ENCODE assay signal across 1 cellular context in genomic region chr3:152298393-152299242, GRCh38.
TF ChIP-seq lines count a peak whose summit lies in the region.

No MANE protein-coding gene starts in this region.

TF ChIP-seq in HepG2, 621 proteins besides CTCF, POLR2A, EP300 and RAD21 (continued from another document and continues in another):
- TF ChIP-seq ZBTB40 (IDR thresholded peaks at IDR 0.05) (no peak), ZBTB40 (CRISPR knock-in tag; IDR thresholded peaks at IDR 0.05) (no peak; the same call in 1 of the 2 replicates), MTA1 (CRISPR knock-in tag; IDR thresholded peaks at IDR 0.05; ENCODE audit: borderline replicate concordance) (no peak), ISL2 (CRISPR knock-in tag; IDR thresholded peaks at IDR 0.05) (peak; percentile 51; the same call in 1 of the 2 replicates), PPARG (CRISPR knock-in tag; conservative IDR thresholded peaks at IDR 0.05) (no peak), ZNF17 (CRISPR knock-in tag; IDR thresholded peaks at IDR 0.05) (no peak), ZNF326 (CRISPR knock-in tag; IDR thresholded peaks at IDR 0.05; ENCODE audit: borderline replicate concordance) (no peak), ZBTB37 (CRISPR knock-in tag; IDR thresholded peaks at IDR 0.05) (no peak), ZNF383 (CRISPR knock-in tag; IDR thresholded peaks at IDR 0.05; ENCODE audit: borderline replicate concordance) (no peak), HHEX (CRISPR knock-in tag; IDR thresholded peaks at IDR 0.05) (no peak), NCOA5 (CRISPR knock-in tag; IDR thresholded peaks at IDR 0.05) (no peak), ZBTB34 (CRISPR knock-in tag; IDR thresholded peaks at IDR 0.05) (no peak), ZNF652 (CRISPR knock-in tag; IDR thresholded peaks at IDR 0.05; ENCODE audit: borderline replicate concordance, low read depth) (no peak), STAT6 (CRISPR knock-in tag; IDR thresholded peaks at IDR 0.05; ENCODE audit: borderline replicate concordance) (0 out of 2 replicates have a peak, but pooled peaks have one; percentile 37), ZNF556 (CRISPR knock-in tag; IDR thresholded peaks at IDR 0.05; ENCODE audit: borderline replicate concordance) (no peak), SP140L (CRISPR knock-in tag; IDR thresholded peaks at IDR 0.05; ENCODE audit: borderline replicate concordance) (0 out of 2 replicates have a peak, but pooled peaks have one; percentile 29), MED13 (CRISPR knock-in tag; IDR thresholded peaks at IDR 0.05) (no peak), NFIB (CRISPR knock-in tag; IDR thresholded peaks at IDR 0.05; ENCODE audit: borderline replicate concordance) (no peak), TCF7 (IDR thresholded peaks at IDR 0.05; ENCODE audit: low read depth) (no peak), NCOA2 (CRISPR knock-in tag; IDR thresholded peaks at IDR 0.05) (peak; percentile 45; the same call in 1 of the 2 replicates), JUN (CRISPR knock-in tag; IDR thresholded peaks at IDR 0.05) (no peak), ZNF3 (CRISPR knock-in tag; IDR thresholded peaks at IDR 0.05) (no peak), CBX2 (IDR thresholded peaks at IDR 0.05; ENCODE audit: low read depth, low read length) (no peak), CBX2 (CRISPR knock-in tag; IDR thresholded peaks at IDR 0.05; ENCODE audit: low read depth) (no peak), GPN1 (CRISPR knock-in tag; IDR thresholded peaks at IDR 0.05; ENCODE audit: borderline replicate concordance) (no peak), ZNF746 (CRISPR knock-in tag; IDR thresholded peaks at IDR 0.05) (no peak), HDAC1 (CRISPR knock-in tag; IDR thresholded peaks at IDR 0.05) (peak; percentile 51), POLR2AphosphoS5 (IDR thresholded peaks at IDR 0.05; ENCODE audit: low read depth, low read length) (no peak), JARID2 (CRISPR knock-in tag; IDR thresholded peaks at IDR 0.05; ENCODE audit: insufficient replicate concordance) (no peak), CHD2 (IDR thresholded peaks at IDR 0.05; ENCODE audit: low read depth, low read length) (no peak), ZFP41 (CRISPR knock-in tag; IDR thresholded peaks at IDR 0.05; ENCODE audit: borderline replicate concordance) (no peak), ZMYM3 (CRISPR knock-in tag; IDR thresholded peaks at IDR 0.05) (no peak), ZSCAN25 (CRISPR knock-in tag; IDR thresholded peaks at IDR 0.05) (no peak), ZNF496 (CRISPR knock-in tag; IDR thresholded peaks at IDR 0.05; ENCODE audit: insufficient replicate concordance) (no peak), ZSCAN5A (CRISPR knock-in tag; IDR thresholded peaks at IDR 0.05; ENCODE audit: borderline replicate concordance) (no peak), DMAP1 (CRISPR knock-in tag; IDR thresholded peaks at IDR 0.05) (peak; percentile 50; the same call in 1 of the 2 replicates), NFKBIZ (CRISPR knock-in tag; IDR thresholded peaks at IDR 0.05) (no peak), ZNF160 (CRISPR knock-in tag; IDR thresholded peaks at IDR 0.05) (no peak), SRY (CRISPR knock-in tag; IDR thresholded peaks at IDR 0.05) (no peak), ZBTB7A (CRISPR knock-in tag; IDR thresholded peaks at IDR 0.05) (no peak), ZNF543 (CRISPR knock-in tag; IDR thresholded peaks at IDR 0.05) (no peak), ZNF879 (CRISPR knock-in tag; IDR thresholded peaks at IDR 0.05) (no peak), SIX1 (CRISPR knock-in tag; IDR thresholded peaks at IDR 0.05; ENCODE audit: borderline replicate concordance) (no peak), ZFP36L1 (CRISPR knock-in tag; IDR thresholded peaks at IDR 0.05) (no peak; the same call in 1 of the 2 replicates), ZSCAN9 (CRISPR knock-in tag; IDR thresholded peaks at IDR 0.05; ENCODE audit: borderline replicate concordance) (no peak), KLF9 (CRISPR knock-in tag; IDR thresholded peaks at IDR 0.05; ENCODE audit: low read depth) (0 out of 2 replicates have a peak, but pooled peaks have one; percentile 15), ZNF878 (CRISPR knock-in tag; IDR thresholded peaks at IDR 0.05) (peak; percentile 69; the same call in 1 of the 2 replicates), ZNF513 (CRISPR knock-in tag; conservative IDR thresholded peaks at IDR 0.05) (no peak), PLRG1 (conservative IDR thresholded peaks at IDR 0.05) (no peak), FOXJ3 (CRISPR knock-in tag; IDR thresholded peaks at IDR 0.05; ENCODE audit: borderline replicate concordance) (peak; percentile 49; the same call in 1 of the 2 replicates), CBX1 (IDR thresholded peaks at IDR 0.05; ENCODE audit: low read depth) (no peak), ZNF10 (CRISPR knock-in tag; IDR thresholded peaks at IDR 0.05; ENCODE audit: borderline replicate concordance, low read depth) (no peak), ZNF720 (CRISPR knock-in tag; IDR thresholded peaks at IDR 0.05) (no peak), SMAD9 (CRISPR knock-in tag; IDR thresholded peaks at IDR 0.05) (no peak), HMGA1 (CRISPR knock-in tag; conservative IDR thresholded peaks at IDR 0.05) (no peak), ZNF772 (CRISPR knock-in tag; IDR thresholded peaks at IDR 0.05) (no peak), ZNF550 (CRISPR knock-in tag; IDR thresholded peaks at IDR 0.05; ENCODE audit: borderline replicate concordance) (no peak), HMG20B (CRISPR knock-in tag; conservative IDR thresholded peaks at IDR 0.05) (no peak)
